Comparison of ENCODE assay signal across 9 cellular contexts in the genomic region with DNA sequence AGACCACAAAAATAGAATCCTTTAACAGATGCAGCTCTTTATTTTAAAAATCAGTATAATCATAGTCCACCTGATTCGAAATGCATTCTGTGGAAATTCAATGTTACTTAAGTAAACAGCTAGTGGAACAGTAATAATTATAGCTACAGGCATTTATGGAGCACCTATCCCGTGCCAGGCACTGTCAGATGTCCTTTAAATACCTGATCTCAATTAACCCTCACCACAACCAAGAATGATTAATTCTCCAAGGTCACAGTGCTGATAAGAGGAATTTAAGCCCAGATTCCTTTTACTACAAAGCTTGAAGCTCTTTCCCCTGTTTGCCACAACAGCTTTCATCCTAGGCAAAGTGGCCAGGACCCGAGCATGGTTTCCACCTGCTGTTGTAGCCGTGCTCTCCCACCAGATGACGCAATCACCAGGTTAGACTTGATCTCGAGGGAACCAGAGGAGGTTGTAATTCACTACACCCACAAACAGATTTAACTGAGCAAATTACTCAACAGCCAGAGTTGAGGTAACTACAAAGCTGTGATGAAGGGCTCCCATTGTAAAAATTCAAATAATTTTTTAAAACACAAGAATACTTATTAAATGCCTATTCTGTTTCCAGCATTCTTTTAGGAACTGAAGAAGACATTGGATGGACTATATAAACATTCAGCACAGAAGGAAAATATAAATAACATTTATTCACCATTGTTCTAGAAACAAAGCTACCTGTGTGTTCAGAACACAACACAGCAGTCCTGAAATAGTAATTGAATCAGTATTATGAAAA. TPM values are rescaled to one million over a fixed set of nuclear protein-coding genes. Genes with fewer than 3 reads are reported as not detected.
DNase-seq lines count a peak whose midpoint lies in the region; ATAC-seq and TF ChIP-seq lines count a peak whose summit lies in the region.
"Had no signal": no experiment of that assay in that cellular context is flagged by ENCODE, and none has a peak within 500 bp of the region (broad histone marks: within the 10 kb centered on the region; RNA-seq: fewer than 3 reads in every experiment).

No MANE protein-coding gene starts in this region.

- peaks cover 15% of the 10 kb centered on the region; the same call in 1 of the 2 replicates for H3F3A ChIP-seq in PC-9 (ENCODE audit: insufficient read depth, low read depth)
- H3F3A ChIP-seq in smooth muscle cell (ENCODE audit: low read depth) = no peaks in the 10 kb centered on the region

- H3K4me2 ChIP-seq in PC-9 (peak overlapping the region; percentile 26), smooth muscle cell (no peak overlapping the region)

- H3K4me3 ChIP-seq in PC-9 = no peak overlapping the region
- no peak overlapping the region for H3K4me3 ChIP-seq in astrocyte of the cerebellum (ENCODE audit: low read depth, low read length)
- no peak overlapping the region for H3K4me3 ChIP-seq in smooth muscle cell
- H3K4me3 ChIP-seq: uterus had no signal

- H3K36me3 ChIP-seq in PC-9 (ENCODE audit: low read depth) (0 out of 2 replicates have a peak, but pooled peaks cover 10% of the 10 kb centered on the region), smooth muscle cell (ENCODE audit: low read depth) (no peaks in the 10 kb centered on the region)
- H3K36me3 ChIP-seq: uterus had no signal

- H3K27ac Mint-ChIP-seq in type B pancreatic cell = peak overlapping the region; percentile 50

- H3K27me3 ChIP-seq in PC-9 (ENCODE audit: insufficient read depth, low read depth) (no peaks in the 10 kb centered on the region), smooth muscle cell (ENCODE audit: low read depth) (no peaks in the 10 kb centered on the region)
- H3K27me3 ChIP-seq: uterus had no signal

- ATAC-seq in GM18858 (IDR thresholded peaks at IDR 0.05; ENCODE audit: unreplicated experiment) = peak; percentile 65

- H2AFZ ChIP-seq in PC-9 (no peak overlapping the region), smooth muscle cell (ENCODE audit: low read depth) (no peak overlapping the region)

- BruUV-seq in PC-9 (replicated peaks; lab: Mats Ljungman, UMichigan) = no TSS peak

- H3K36me3 Mint-ChIP-seq in type B pancreatic cell = peaks cover 18% of the 10 kb centered on the region

- 55% methylated on average over 6 of the region's 6 CpGs for WGBS in smooth muscle cell (ENCODE audit: low lambda C conversion rate)

- in situ Hi-C loops in astrocyte of the cerebellum (cut with HindIII; ENCODE audit: low sequenced_read_pairs) = loop anchor here (5.0 kb wide), 1 partner anchor 35 kb away; no protein-coding TSS in a partner anchor

- H3K79me2 ChIP-seq in PC-9 (ENCODE audit: low read depth) (peaks cover 30% of the 10 kb centered on the region), smooth muscle cell (ENCODE audit: low read depth) (peaks cover 15% of the 10 kb centered on the region)

- CTCF ChIA-PET in PC-9 (lab: Charles Lee) = interaction anchor here (0.7 kb wide), 1 partner anchor 62 kb away, joined by 3 read pairs; no protein-coding TSS in a partner anchor

- H3K9me3 ChIP-seq in PC-9 (ENCODE audit: insufficient read depth, low read depth) = no peaks in the 10 kb centered on the region
- H3K9me3 ChIP-seq in smooth muscle cell (replicated peaks; ENCODE audit: low read depth) = no peaks in the 10 kb centered on the region
- H3K9me3 ChIP-seq: uterus had no signal

- H4K20me1 ChIP-seq in PC-9 (ENCODE audit: insufficient read depth) = no peaks in the 10 kb centered on the region
- peaks cover 83% of the 10 kb centered on the region for H4K20me1 ChIP-seq in smooth muscle cell (ENCODE audit: low read depth)

- H3K4me1 Mint-ChIP-seq in type B pancreatic cell (ENCODE audit: unreplicated experiment) = peaks cover 11% of the 10 kb centered on the region

- H3K4me1 ChIP-seq in PC-9 (replicated peaks; ENCODE audit: insufficient read depth) = peaks cover 16% of the 10 kb centered on the region
- no peaks in the 10 kb centered on the region for H3K4me1 ChIP-seq in smooth muscle cell (ENCODE audit: low read depth)
- H3K4me1 ChIP-seq: uterus had no signal

- intact Hi-C loops in PC-9 (cut with micrococcal nuclease; ENCODE audit: unreplicated experiment) = no loop called here

- H3K9ac ChIP-seq in smooth muscle cell (ENCODE audit: low read depth) = no peak overlapping the region

- POLR2A ChIA-PET in PC-9 (lab: Charles Lee; ENCODE audit: unreplicated experiment) = no interaction called here

- DNase-seq in AML-193 (lab: John Stamatoyannopoulos, UW) (peak; percentile 28 to 34), HT-29 (ENCODE audit: low spot score) (peak; percentile 85), PC-9 (peak; percentile 5 to 74), astrocyte of the cerebellum (ENCODE audit: low read depth) (no peak), kidney tubule cell (ENCODE audit: low spot score) (peak; percentile 71), type B pancreatic cell (ENCODE audit: extremely low spot score, unreplicated experiment) (no peak), smooth muscle cell (lab: John Stamatoyannopoulos, UW; ENCODE audit: unreplicated experiment) (no peak)

- H3K27me3 Mint-ChIP-seq in type B pancreatic cell = no peaks in the 10 kb centered on the region

- no peaks in the 10 kb centered on the region for H3K9me2 ChIP-seq in PC-9 (ENCODE audit: insufficient read depth)

- H3K27ac ChIP-seq in PC-9 = peak overlapping the region; percentile 45
- H3K27ac ChIP-seq in smooth muscle cell (ENCODE audit: low read depth) = no peak overlapping the region
- H3K27ac ChIP-seq: uterus had no signal

- H3K9me3 Mint-ChIP-seq in type B pancreatic cell = peaks cover 5% of the 10 kb centered on the region

- no peak for TF ChIP-seq CTCF in PC-9 (conservative IDR thresholded peaks at IDR 0.05)
- TF ChIP-seq CTCF in astrocyte of the cerebellum (IDR thresholded peaks at IDR 0.05; ENCODE audit: low read depth, low read length, missing control alignments) = peak; percentile 33
- peak; percentile 37 for TF ChIP-seq CTCF in type B pancreatic cell (conservative IDR thresholded peaks at IDR 0.05)
- no peak for TF ChIP-seq CTCF in smooth muscle cell (IDR thresholded peaks at IDR 0.05; ENCODE audit: borderline replicate concordance, insufficient read depth, poor library complexity, severe bottlenecking)

- peak overlapping the region; percentile 13 for H3K4me3 Mint-ChIP-seq in type B pancreatic cell

RNA-seq across cellular contexts. Expression of a gene that starts 10.3 kb away (rescaled TPM):
- 10.4 and 17.7 TPM in 2 replicates for total RNA-seq in HT-29 (2014; rRNA removed; shearing (Covaris generic))
- total RNA-seq in PC-9 (2021) = 10.3 and 14.6 TPM in 2 replicates
- 13.2 and 13.4 TPM in 2 replicates for total RNA-seq in type B pancreatic cell (ENCODE audit: low replicate concordance)
- 12.2 and 14.2 TPM in 2 replicates for total RNA-seq in smooth muscle cell
- polyA plus RNA-seq in smooth muscle cell = 3.7 and 7.2 TPM in 2 replicates

Comparison
In these comparisons a context has a peak if more than half of its experiments do, and no peak if none do; other contexts are left out.
1. DNase-seq: peak in AML-193 (2 of 2), HT-29 (single experiment), PC-9 (2 of 2) and kidney tubule cell (single experiment); none in astrocyte of the cerebellum (single experiment), type B pancreatic cell (single experiment) and smooth muscle cell (single experiment).
2. CTCF ChIP-seq: peak in astrocyte of the cerebellum (single experiment) and type B pancreatic cell (single experiment); none in PC-9 (single experiment) and smooth muscle cell (single experiment).